14 cellular contexts compared by ENCODE assay signal in the genomic region with DNA sequence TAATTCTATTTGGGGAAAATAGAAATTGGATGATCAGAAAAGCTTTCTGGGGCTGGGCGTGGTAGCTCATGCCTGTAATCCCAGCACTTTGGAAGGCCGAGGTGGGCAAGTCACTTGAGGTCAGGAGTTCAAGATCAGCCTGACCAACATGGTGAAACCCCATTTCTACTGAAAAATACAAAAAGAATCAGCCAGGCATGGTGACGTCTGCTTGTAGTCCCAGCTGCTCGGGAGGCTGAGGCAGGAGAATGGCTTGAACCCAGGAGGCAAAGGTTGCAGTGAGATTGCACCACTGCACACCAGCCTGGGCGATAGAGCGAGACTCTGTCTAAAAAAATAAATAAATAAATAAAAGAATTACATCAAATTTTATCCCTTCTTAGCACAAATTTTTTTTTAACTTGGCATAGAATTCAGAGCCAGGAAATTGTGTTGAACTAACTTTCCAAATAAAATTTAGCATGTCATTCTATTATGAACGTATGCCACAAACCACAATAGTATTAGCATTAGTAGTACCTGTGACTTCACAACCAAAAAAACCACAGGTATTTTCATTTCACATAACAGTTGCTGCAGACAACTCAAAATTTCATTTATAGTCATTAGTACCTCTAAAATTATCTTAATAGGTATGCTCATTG. TPM values are rescaled to one million over a fixed set of nuclear protein-coding genes. Genes with fewer than 3 reads are reported as not detected.
A peak's percentile ranks its signal among the peaks of the same experiment; 100 is the strongest.
DNase-seq lines count a peak whose midpoint lies in the region; ATAC-seq, FAIRE-seq and TF ChIP-seq lines count a peak whose summit lies in the region.
"Had no signal": no experiment of that assay in that cellular context is flagged by ENCODE, and none has a peak within 500 bp of the region (broad histone marks: within the 10 kb centered on the region; RNA-seq: fewer than 3 reads in every experiment).

No MANE protein-coding gene starts in this region.

- H3K27me3 ChIP-seq in Loucy (ENCODE audit: insufficient read depth, low read length, poor library complexity, severe bottlenecking), result no peaks in the 10 kb centered on the region

- H2AFZ ChIP-seq in Loucy (ENCODE audit: low read length), result no peak overlapping the region

- H4K20me1 ChIP-seq in Loucy (ENCODE audit: insufficient read depth, low read length, poor library complexity, severe bottlenecking), result no peaks in the 10 kb centered on the region

- H3K4me3 ChIP-seq in Loucy (ENCODE audit: low read length, poor library complexity, severe bottlenecking), result peak overlapping the region; percentile 56

- H3K79me2 ChIP-seq in Loucy (ENCODE audit: insufficient read depth, low read length), result peaks cover 36% of the 10 kb centered on the region

- peak overlapping the region; percentile 12 for H3K9ac ChIP-seq in Loucy (ENCODE audit: low read depth, low read length, poor library complexity, severe bottlenecking)

- DNase-seq in AG20443 (ENCODE audit: low spot score), result peak; percentile 11
- DNase-seq in GM19239 (ENCODE audit: insufficient read length, low spot score), result no peak
- DNase-seq in stimulated activated CD4-positive, alpha-beta T cell treated with anti-CD3 and anti-CD28 coated beads, Interleukin-2, amount 100 ng/mL, for 24 hours, result no peak
- no peak for DNase-seq in cerebellum (ENCODE audit: low spot score)
- DNase-seq in iPS-NIHi7 (ENCODE audit: extremely low spot score), result no peak
- DNase-seq: cortex of kidney, GDM1, hippocampal formation, NCI-H1417 had no signal

- no peaks in the 10 kb centered on the region for H3K9me2 ChIP-seq in Loucy (replicated peaks; ENCODE audit: low read depth, low read length)

- H3K4me2 ChIP-seq in Loucy (ENCODE audit: low read depth, low read length, poor library complexity, severe bottlenecking), result peak overlapping the region; percentile 59

- peaks cover 8% of the 10 kb centered on the region; the same call in 1 of the 2 replicates for H3F3A ChIP-seq in Loucy (ENCODE audit: low read depth)

- no peak for FAIRE-seq in GM19239 (lab: Jason Lieb, UNC)
- FAIRE-seq: TTC549 had no signal

- TF ChIP-seq CTCF in Loucy (conservative IDR thresholded peaks at IDR 0.05; ENCODE audit: low read length), result no peak

- no peaks in the 10 kb centered on the region for H3K9me3 ChIP-seq in Loucy (ENCODE audit: insufficient read depth, low read depth, low read length)

- peak; percentile 40 for ATAC-seq in GM19043 (IDR thresholded peaks at IDR 0.05; ENCODE audit: low read depth, unreplicated experiment)
- peak; percentile 54 for ATAC-seq in HG02885 (IDR thresholded peaks at IDR 0.05; ENCODE audit: poor library complexity, unreplicated experiment)
- ATAC-seq: activated T-helper 17 cell treated with anti-CD3 and anti-CD28 coated beads, Interleukin-2, amount 50 U/mL, for 72 hours had no signal

- no peaks in the 10 kb centered on the region for H3K36me3 ChIP-seq in Loucy (ENCODE audit: insufficient read depth, low read length)

- peaks cover 52% of the 10 kb centered on the region for H3K4me1 ChIP-seq in Loucy (ENCODE audit: insufficient read depth, low read length, poor library complexity, severe bottlenecking)

RNA-seq across cellular contexts. Expression of gene ANKRD13C, which starts 4.5 kb away (rescaled TPM):
- total RNA-seq in cerebellum, result 54.0 TPM

RNA-seq across cellular contexts. Expression of gene CTH, which starts 52.0 kb away (rescaled TPM):
- 4.5 TPM for total RNA-seq in cerebellum
